Comparison of ENCODE assay signal across 31 cellular contexts in genomic region chr7:117231047-117231359, GRCh38.
DNase-seq lines count a peak whose midpoint lies in the region; ATAC-seq, FAIRE-seq and TF ChIP-seq lines count a peak whose summit lies in the region.
"Had no signal": no experiment of that assay in that cellular context is flagged by ENCODE, and none has a peak within 500 bp of the region (broad histone marks: within the 10 kb centered on the region; RNA-seq: fewer than 3 reads in every experiment).

No MANE protein-coding gene starts in this region.

- H2AFZ ChIP-seq in mesenchymal stem cell (ENCODE audit: low read depth, low read length) = no peak overlapping the region

- H3K4me2 ChIP-seq in mesenchymal stem cell (ENCODE audit: low read length, poor library complexity, severe bottlenecking) = no peak overlapping the region
- H3K4me2 ChIP-seq: BLaER1 treated with 17β-estradiol and CSF1 and Interleukin-3, amounts not matched to agents 10 nM and 100 nM had no signal

- peak overlapping the region in 1 of 2 experiments; percentile 39 for H3K23ac ChIP-seq in mesenchymal stem cell (ENCODE audit: low read length in 2 of 2)

- H3K9me3 ChIP-seq in mesenchymal stem cell (ENCODE audit: control insufficient read depth, low read length) = no peaks in the 10 kb centered on the region

- no peak overlapping the region for H3K27ac ChIP-seq in mesenchymal stem cell (ENCODE audit: low read length, poor library complexity, severe bottlenecking)
- H3K27ac ChIP-seq: BLaER1 treated with 17β-estradiol and CSF1 and Interleukin-3, amounts not matched to agents 10 nM and 100 nM; HL-60; left ventricle myocardium inferior; upper lobe of left lung had no signal

- no peak overlapping the region for H2BK120ac ChIP-seq in mesenchymal stem cell (ENCODE audit: low read depth, low read length)

- no peak overlapping the region for H3K4me3 ChIP-seq in mesenchymal stem cell (ENCODE audit: insufficient read depth in 1 of 2, low read depth in 1 of 2, low read length in 2 of 2)
- H3K4me3 ChIP-seq: BLaER1 treated with 17β-estradiol and CSF1 and Interleukin-3, amounts not matched to agents 10 nM and 100 nM; left ventricle myocardium inferior; upper lobe of left lung had no signal

- no peaks in the 10 kb centered on the region for H3K79me1 ChIP-seq in mesenchymal stem cell (replicated peaks; ENCODE audit: low read length, poor library complexity, severe bottlenecking)

- H4K8ac ChIP-seq in mesenchymal stem cell (ENCODE audit: low read length) = peak overlapping the region; percentile 43

- DNase-seq in GM12891 (ENCODE audit: insufficient read length, low spot score) (no peak), OCI-M1 (lab: John Stamatoyannopoulos, UW) (peak; percentile 32), mesenchymal stem cell (no peak), SW480 (ENCODE audit: low spot score) (no peak), HTR-8/SVneo (ENCODE audit: insufficient read length, low spot score) (no peak), occipital lobe (lab: John Stamatoyannopoulos, UW) (no peak)
- DNase-seq: activated CD4-positive, alpha-beta T cell treated with anti-CD3 and anti-CD28 coated beads, Interleukin-2, amount 50 U/mL, for 4 hours; activated CD4-positive, CD25-positive, alpha-beta regulatory T cell; activated naive CD4-positive, alpha-beta T cell; activated T-cell treated with anti-CD3 and anti-CD28 coated beads, Interleukin-2, amount 50 U/mL, for 72 hours; COR-L47; DMS79 treated with DMSO at 0.1 percent for 48 hours; effector CD4-positive, alpha-beta T cell; H9; islet precursor cell; left ventricle myocardium inferior; midbrain; naive thymus-derived CD4-positive, alpha-beta T cell; NCI-H187; NCI-H524 treated with DMSO at 0.1 percent for 48 hours; SHP77 treated with DMSO at 0.1 percent for 48 hours; small intestine; stimulated activated CD4-positive, alpha-beta T cell treated with anti-CD3 and anti-CD28 coated beads, Interleukin-2, amount 100 ng/mL, for 24 hours; substantia nigra; T-helper 1 cell; upper lobe of left lung had no signal

- H3K4ac ChIP-seq in mesenchymal stem cell (ENCODE audit: low read depth in 1 of 2, low read length in 2 of 2) = no peak overlapping the region

- no peak overlapping the region for H2BK5ac ChIP-seq in mesenchymal stem cell (ENCODE audit: low read depth, low read length, poor library complexity, severe bottlenecking)

- H3K36me3 ChIP-seq in mesenchymal stem cell (ENCODE audit: control insufficient read depth in 1 of 2, insufficient read depth in 2 of 2, low read depth in 1 of 2, low read length in 2 of 2) = no peaks in the 10 kb centered on the region
- H3K36me3 ChIP-seq: BLaER1 treated with 17β-estradiol and CSF1 and Interleukin-3, amounts not matched to agents 10 nM and 100 nM; upper lobe of left lung had no signal

- TF ChIP-seq POLR2A in GM12891 (IDR thresholded peaks at IDR 0.05; ENCODE audit: low read depth, low read length) = no peak

- peak overlapping the region in 1 of 2 experiments; percentile 21 for H2BK12ac ChIP-seq in mesenchymal stem cell (ENCODE audit: low read length in 2 of 2)

- H2AK5ac ChIP-seq in mesenchymal stem cell (ENCODE audit: low read length, severe bottlenecking) = no peak overlapping the region

- H2BK15ac ChIP-seq in mesenchymal stem cell (ENCODE audit: low read depth, poor library complexity, severe bottlenecking) = no peak overlapping the region

- H3K27me3 ChIP-seq in mesenchymal stem cell (ENCODE audit: control insufficient read depth in 1 of 2, insufficient read depth in 1 of 2, low read length in 2 of 2) = no peaks in the 10 kb centered on the region
- H3K27me3 ChIP-seq: BLaER1 treated with 17β-estradiol and CSF1 and Interleukin-3, amounts not matched to agents 10 nM and 100 nM; upper lobe of left lung had no signal

- WGBS in mesenchymal stem cell = 91% methylated on average over 3 of the region's 3 CpGs

- H4K91ac ChIP-seq in mesenchymal stem cell (ENCODE audit: low read length) = peak overlapping the region; percentile 35

- H3K4me1 ChIP-seq in mesenchymal stem cell (ENCODE audit: control insufficient read depth, insufficient read depth, low read depth, low read length) = no peaks in the 10 kb centered on the region
- H3K4me1 ChIP-seq: BLaER1 treated with 17β-estradiol and CSF1 and Interleukin-3, amounts not matched to agents 10 nM and 100 nM; left ventricle myocardium inferior; upper lobe of left lung had no signal

- H3K14ac ChIP-seq in mesenchymal stem cell (ENCODE audit: low read length in 2 of 2) = no peak overlapping the region

- no peak overlapping the region for H3K18ac ChIP-seq in mesenchymal stem cell (ENCODE audit: low read depth in 1 of 2, low read length in 2 of 2)

- ATAC-seq in GM19397 (IDR thresholded peaks at IDR 0.05; ENCODE audit: unreplicated experiment) (peak; percentile 32), HG02759 (IDR thresholded peaks at IDR 0.05; ENCODE audit: unreplicated experiment) (no peak)
- ATAC-seq: activated T-cell treated with anti-CD3 and anti-CD28 coated beads, Interleukin-2, amount 50 U/mL, for 72 hours; naive thymus-derived CD4-positive, alpha-beta T cell; Panc1 had no signal

- no peak for FAIRE-seq in GM12891 (lab: Jason Lieb, UNC)
- no peak for FAIRE-seq in HTR-8/SVneo (lab: Jason Lieb, UNC)
- FAIRE-seq: small intestine had no signal

- H3K9ac ChIP-seq in mesenchymal stem cell (ENCODE audit: low read length) = no peak overlapping the region
- H3K9ac ChIP-seq: BLaER1 treated with 17β-estradiol and CSF1 and Interleukin-3, amounts not matched to agents 10 nM and 100 nM had no signal

TF ChIP-seq in GM12891, 5 proteins besides CTCF, POLR2A, EP300 and RAD21:
- TF ChIP-seq POU2F2 (IDR thresholded peaks at IDR 0.05; ENCODE audit: low read depth, low read length) (no peak), POLR2AphosphoS5 (IDR thresholded peaks at IDR 0.05; ENCODE audit: low read depth, low read length) (peak; percentile 54; the same call in 1 of the 2 replicates), TAF1 (IDR thresholded peaks at IDR 0.05; ENCODE audit: low read depth, low read length) (no peak)
